ENCODE assay signal across 21 cellular contexts in the genomic region with DNA sequence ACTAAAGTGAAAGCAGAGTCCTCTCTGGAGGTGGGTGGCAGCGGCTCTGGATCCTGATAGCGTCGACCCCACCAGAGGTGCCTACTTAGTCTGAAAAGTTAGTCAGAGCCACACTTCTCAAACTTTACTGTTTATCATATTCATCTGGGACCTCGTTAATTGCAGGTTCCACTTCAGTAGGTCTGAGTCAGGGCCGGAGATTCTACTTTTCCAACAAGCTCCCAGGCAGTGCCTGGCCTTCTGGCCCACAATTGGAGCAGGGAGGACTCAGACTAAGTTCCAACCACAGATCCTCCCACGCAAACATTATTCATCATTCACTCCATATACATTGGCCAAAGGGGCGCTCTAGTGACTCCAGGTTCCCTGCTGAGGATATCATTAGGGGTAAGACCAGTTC.
A peak's percentile ranks its signal among the peaks of the same experiment; 100 is the strongest.
DNase-seq lines count a peak whose midpoint lies in the region; FAIRE-seq and TF ChIP-seq lines count a peak whose summit lies in the region.
"Had no signal": no experiment of that assay in that cellular context is flagged by ENCODE, and none has a peak within 500 bp of the region (broad histone marks: within the 10 kb centered on the region; RNA-seq: fewer than 3 reads in every experiment).

No MANE protein-coding gene starts in this region.

- DNase-seq in AG04449 (ENCODE audit: low read depth, low spot score) (peak; percentile 23), HFFc6 (peak; percentile 33), amniotic epithelial cell (ENCODE audit: low read depth) (peak; percentile 10), fibroblast of villous mesenchyme (ENCODE audit: low read depth) (peak; percentile 45), right atrium auricular region (ENCODE audit: low spot score) (no peak), NCI-H82 treated with DMSO at 0.1 percent for 48 hours (lab: John Stamatoyannopoulos, UW; ENCODE audit: unreplicated experiment) (no peak), kidney (no peak), endothelial cell (ENCODE audit: low spot score) (no peak)
- DNase-seq: activated CD4-positive, alpha-beta memory T cell treated with anti-CD3 and anti-CD28 coated beads for 36 hours; activated naive CD8-positive, alpha-beta T cell treated with anti-CD3 and anti-CD28 coated beads, Interleukin-2, amount 10 ng/mL, durations not matched to agents 7 days and 5 days; activated T-cell treated with anti-CD3 and anti-CD28 coated beads, Interleukin-2, amount 50 U/mL, for 4 hours; Caco-2; islet precursor cell; NCI-H2107; NCI-H748 treated with DMSO at 0.1 percent for 48 hours; Peyer's patch; retina had no signal

- no peaks in the 10 kb centered on the region for H3K9me3 ChIP-seq in right atrium auricular region
- no peaks in the 10 kb centered on the region for H3K9me3 ChIP-seq in kidney (ENCODE audit: control insufficient read depth in 1 of 2, low read length in 2 of 2)
- H3K9me3 ChIP-seq: Caco-2, HAP-1, Peyer's patch, vagina had no signal

- CTCF ChIA-PET in AG04449 (lab: Yijun Ruan, JAX) = no interaction called here

- TF ChIP-seq CTCF in AG04449 (IDR thresholded peaks at IDR 0.05; ENCODE audit: insufficient read depth, low read length, missing control alignments) (no peak), HFFc6 (IDR thresholded peaks at IDR 0.05) (no peak), fibroblast of villous mesenchyme (IDR thresholded peaks at IDR 0.05; ENCODE audit: insufficient read depth, low read depth, low read length) (no peak), right atrium auricular region (IDR thresholded peaks at IDR 0.05) (no peak), kidney (IDR thresholded peaks at IDR 0.05; ENCODE audit: borderline replicate concordance, extremely low read depth, insufficient read depth) (no peak), endothelial cell (IDR thresholded peaks at IDR 0.05; ENCODE audit: unreplicated experiment) (no peak)

- H3K9me3 Mint-ChIP-seq in HFFc6 (no peaks in the 10 kb centered on the region), endothelial cell (ENCODE audit: unreplicated experiment) (no peaks in the 10 kb centered on the region)
- H3K9me3 Mint-ChIP-seq: activated CD4-positive, alpha-beta memory T cell treated with anti-CD3 and anti-CD28 coated beads for 36 hours; activated naive CD8-positive, alpha-beta T cell treated with anti-CD3 and anti-CD28 coated beads, Interleukin-2, amount 10 ng/mL, durations not matched to agents 7 days and 5 days; activated T-cell treated with anti-CD3 and anti-CD28 coated beads, Interleukin-2, amount 50 U/mL, for 4 hours; mesothelial cell of epicardium had no signal

- H3K27ac ChIP-seq in right atrium auricular region (no peak overlapping the region), kidney (ENCODE audit: low read depth in 2 of 2, low read length in 2 of 2) (no peak overlapping the region)
- H3K27ac ChIP-seq: Peyer's patch, vagina had no signal

- H3K4me1 Mint-ChIP-seq in HFFc6 (ENCODE audit: low read depth) (0 out of 2 replicates have a peak, but pooled peaks cover 10% of the 10 kb centered on the region), endothelial cell (ENCODE audit: unreplicated experiment) (peaks cover 5% of the 10 kb centered on the region)
- H3K4me1 Mint-ChIP-seq: activated naive CD8-positive, alpha-beta T cell treated with anti-CD3 and anti-CD28 coated beads, Interleukin-2, amount 10 ng/mL, durations not matched to agents 7 days and 5 days; mesothelial cell of epicardium had no signal

- H3K4me3 ChIP-seq in AG04449 (ENCODE audit: low read depth, low read length) (no peak overlapping the region), fibroblast of villous mesenchyme (ENCODE audit: low read depth, low read length) (no peak overlapping the region), right atrium auricular region (no peak overlapping the region), kidney (ENCODE audit: low read length in 2 of 2) (no peak overlapping the region)
- H3K4me3 ChIP-seq: HAP-1, Peyer's patch, vagina had no signal

- H3K9ac ChIP-seq in kidney (ENCODE audit: low read length in 2 of 2) = no peak overlapping the region

- H3K36me3 Mint-ChIP-seq in HFFc6 (ENCODE audit: low read depth) (no peaks in the 10 kb centered on the region), endothelial cell (ENCODE audit: low read depth, unreplicated experiment) (no peaks in the 10 kb centered on the region)
- H3K36me3 Mint-ChIP-seq: activated CD4-positive, alpha-beta memory T cell treated with anti-CD3 and anti-CD28 coated beads for 36 hours; activated naive CD8-positive, alpha-beta T cell treated with anti-CD3 and anti-CD28 coated beads, Interleukin-2, amount 10 ng/mL, durations not matched to agents 7 days and 5 days; mesothelial cell of epicardium had no signal

- H3K4me3 Mint-ChIP-seq in HFFc6 (no peak overlapping the region), endothelial cell (ENCODE audit: unreplicated experiment) (no peak overlapping the region)
- H3K4me3 Mint-ChIP-seq: activated CD4-positive, alpha-beta memory T cell treated with anti-CD3 and anti-CD28 coated beads for 36 hours; activated naive CD8-positive, alpha-beta T cell treated with anti-CD3 and anti-CD28 coated beads, Interleukin-2, amount 10 ng/mL, durations not matched to agents 7 days and 5 days; activated T-cell treated with anti-CD3 and anti-CD28 coated beads, Interleukin-2, amount 50 U/mL, for 4 hours; mesothelial cell of epicardium had no signal

- H3K27me3 Mint-ChIP-seq in HFFc6 (ENCODE audit: insufficient read depth) = peaks cover 13% of the 10 kb centered on the region
- H3K27me3 Mint-ChIP-seq in endothelial cell (ENCODE audit: unreplicated experiment) = no peaks in the 10 kb centered on the region
- H3K27me3 Mint-ChIP-seq: activated CD4-positive, alpha-beta memory T cell treated with anti-CD3 and anti-CD28 coated beads for 36 hours had no signal

- H3K27ac Mint-ChIP-seq in HFFc6 (no peak overlapping the region), endothelial cell (ENCODE audit: unreplicated experiment) (no peak overlapping the region)
- H3K27ac Mint-ChIP-seq: activated CD4-positive, alpha-beta memory T cell treated with anti-CD3 and anti-CD28 coated beads for 36 hours; activated naive CD8-positive, alpha-beta T cell treated with anti-CD3 and anti-CD28 coated beads, Interleukin-2, amount 10 ng/mL, durations not matched to agents 7 days and 5 days; mesothelial cell of epicardium had no signal

- FAIRE-seq in kidney (lab: Jason Lieb, UNC) = no peak
- FAIRE-seq: colon had no signal

- H3K36me3 ChIP-seq in right atrium auricular region (peaks cover 5% of the 10 kb centered on the region), kidney (ENCODE audit: control insufficient read depth in 1 of 2, insufficient read depth in 2 of 2, low read length in 2 of 2) (peaks cover 0 to 1% of the 10 kb centered on the region in 2 donors)
- H3K36me3 ChIP-seq: HAP-1, Peyer's patch, vagina had no signal

- POLR2A ChIA-PET in AG04449 (lab: Yijun Ruan, JAX) = no interaction called here

- intact Hi-C loops in kidney (cut with DNase I) = no loop called here

- no peaks in the 10 kb centered on the region for H3K27me3 ChIP-seq in right atrium auricular region
- H3K27me3 ChIP-seq: Peyer's patch, vagina had no signal

- H3K4me1 ChIP-seq in right atrium auricular region (no peaks in the 10 kb centered on the region), kidney (ENCODE audit: control insufficient read depth in 1 of 2, insufficient read depth in 1 of 2, low read depth in 1 of 2, low read length in 2 of 2) (no peaks in the 10 kb centered on the region)
- H3K4me1 ChIP-seq: Caco-2, HAP-1, Peyer's patch, vagina had no signal

Comparison
In these comparisons a context has a peak if more than half of its experiments do, and no peak if none do; other contexts are left out.
1. DNase-seq: peak in AG04449 (single experiment), HFFc6 (single experiment), amniotic epithelial cell (single experiment) and fibroblast of villous mesenchyme (single experiment); none in right atrium auricular region (single experiment), NCI-H82 treated with DMSO at 0.1 percent for 48 hours (single experiment), kidney (single experiment) and endothelial cell (single experiment).